In the genomic region with DNA sequence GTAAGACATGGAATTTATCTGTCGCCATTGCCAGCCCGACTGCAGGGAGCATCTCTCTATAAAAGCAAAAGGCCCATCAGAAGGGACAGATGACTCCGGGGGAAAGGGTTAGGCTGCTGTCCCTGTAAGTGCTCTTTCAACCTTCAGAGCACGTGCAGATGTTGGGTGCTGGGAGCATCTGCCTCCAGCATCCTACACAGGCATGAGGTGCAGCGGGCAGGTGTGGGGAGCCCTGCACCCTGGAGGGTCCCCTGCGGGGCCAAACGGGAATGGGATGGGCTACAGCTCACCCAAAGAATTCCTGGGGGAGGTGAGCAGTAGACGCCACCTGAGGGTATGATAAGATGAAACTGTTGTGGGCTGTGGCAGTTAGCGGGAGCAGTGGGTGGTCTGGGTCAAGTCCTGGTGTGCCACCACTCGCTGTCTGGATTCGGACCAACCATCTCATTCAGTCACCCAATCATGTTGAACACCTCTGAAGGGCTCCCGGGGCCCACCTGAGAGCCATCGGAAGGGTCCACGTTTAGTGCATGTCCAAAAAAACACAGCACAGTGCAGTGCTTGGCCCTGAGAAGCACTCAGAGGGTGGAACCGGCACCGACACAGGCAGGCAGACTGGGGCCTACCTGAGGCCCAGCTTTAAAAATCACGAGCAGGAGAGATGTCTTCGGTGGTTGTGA, we compare ENCODE assay signal across 10 cellular contexts. TPM values are rescaled to one million over a fixed set of nuclear protein-coding genes. Genes with fewer than 3 reads are reported as not detected.
DNase-seq lines count a peak whose midpoint lies in the region; ATAC-seq, FAIRE-seq and TF ChIP-seq lines count a peak whose summit lies in the region.
"Had no signal": no experiment of that assay in that cellular context is flagged by ENCODE, and none has a peak within 500 bp of the region (broad histone marks: within the 10 kb centered on the region; RNA-seq: fewer than 3 reads in every experiment).

No MANE protein-coding gene starts in this region.

- no peak for DNase-seq in AG09309 (ENCODE audit: low read depth)
- DNase-seq in PC-9, result no peak
- peak; percentile 42 for DNase-seq in kidney
- DNase-seq in effector memory CD4-positive, alpha-beta T cell, result no peak
- no peak for DNase-seq in NCI-H128 (lab: John Stamatoyannopoulos, UW; ENCODE audit: unreplicated experiment)
- DNase-seq: activated CD4-positive, alpha-beta T cell treated with anti-CD3 and anti-CD28 coated beads for 4 hours; heart left ventricle; OCI-M1 had no signal

- no peaks in the 10 kb centered on the region for H3K9me3 ChIP-seq in PC-9 (ENCODE audit: insufficient read depth, low read depth)
- H3K9me3 ChIP-seq in kidney (ENCODE audit: control insufficient read depth in 1 of 2, low read length in 2 of 2), result no peaks in the 10 kb centered on the region
- no peaks in the 10 kb centered on the region for H3K9me3 ChIP-seq in effector memory CD4-positive, alpha-beta T cell (ENCODE audit: control insufficient read depth, low read length)
- H3K9me3 ChIP-seq: heart left ventricle had no signal

- H4K20me1 ChIP-seq in PC-9 (ENCODE audit: insufficient read depth), result peaks cover 62% of the 10 kb centered on the region

- H3K4me3 ChIP-seq in AG09309 (ENCODE audit: control insufficient read depth, low read depth, low read length) (peak overlapping the region; percentile 7; the same call in 1 of the 2 replicates), PC-9 (no peak overlapping the region), kidney (ENCODE audit: low read length in 2 of 2) (no peak overlapping the region)
- no peak overlapping the region for H3K4me3 ChIP-seq in effector memory CD4-positive, alpha-beta T cell (ENCODE audit: insufficient read depth, low read depth, low read length, poor library complexity, severe bottlenecking)

- H3K9ac ChIP-seq in kidney (ENCODE audit: low read length in 2 of 2), result no peak overlapping the region
- H3K9ac ChIP-seq: parathyroid adenoma had no signal

- H3K79me2 ChIP-seq in PC-9 (ENCODE audit: low read depth), result peaks cover 56% of the 10 kb centered on the region

- H3K27me3 ChIP-seq in PC-9 (ENCODE audit: insufficient read depth, low read depth), result no peaks in the 10 kb centered on the region
- H3K27me3 ChIP-seq in effector memory CD4-positive, alpha-beta T cell (replicated peaks; ENCODE audit: control insufficient read depth, insufficient read depth, low read length, poor library complexity, severe bottlenecking), result no peaks in the 10 kb centered on the region
- H3K27me3 ChIP-seq: heart left ventricle had no signal

- no peaks in the 10 kb centered on the region for H3F3A ChIP-seq in PC-9 (ENCODE audit: insufficient read depth, low read depth)

- no peak for TF ChIP-seq CTCF in AG09309 (IDR thresholded peaks at IDR 0.05; ENCODE audit: control insufficient read depth, insufficient read depth, low read depth, low read length, missing control alignments)
- TF ChIP-seq CTCF in PC-9 (conservative IDR thresholded peaks at IDR 0.05), result no peak
- no peak for TF ChIP-seq CTCF in kidney (IDR thresholded peaks at IDR 0.05; ENCODE audit: borderline replicate concordance, extremely low read depth, insufficient read depth)

- intact Hi-C loops in PC-9 (cut with micrococcal nuclease; ENCODE audit: unreplicated experiment) (loop anchor here (10.0 kb wide), 1 partner anchor 94 kb away; the partner anchor contains the start of gene LLGL1), kidney (cut with DNase I) (no loop called here)

- peak overlapping the region; percentile 96; the same call in 1 of the 2 replicates for H3K4me2 ChIP-seq in PC-9

- H2AFZ ChIP-seq in PC-9, result no peak overlapping the region
- H2AFZ ChIP-seq: parathyroid adenoma had no signal

- FAIRE-seq in kidney (lab: Jason Lieb, UNC), result no peak

- CTCF ChIA-PET in PC-9 (lab: Charles Lee), result no interaction called here

- POLR2A ChIA-PET in PC-9 (lab: Charles Lee; ENCODE audit: unreplicated experiment), result no interaction called here

- no peaks in the 10 kb centered on the region for H3K9me2 ChIP-seq in PC-9 (ENCODE audit: insufficient read depth)

- no peak for ATAC-seq in HG02852 (IDR thresholded peaks at IDR 0.05; ENCODE audit: unreplicated experiment)
- ATAC-seq: heart left ventricle had no signal

- no TSS peak for BruUV-seq in PC-9 (replicated peaks; lab: Mats Ljungman, UMichigan)

- H3K36me3 ChIP-seq in PC-9 (ENCODE audit: low read depth), result peaks cover 12% of the 10 kb centered on the region
- H3K36me3 ChIP-seq in kidney (ENCODE audit: control insufficient read depth in 1 of 2, insufficient read depth in 2 of 2, low read length in 2 of 2), result peaks cover 11 to 35% of the 10 kb centered on the region in 2 donors
- peaks cover 31% of the 10 kb centered on the region for H3K36me3 ChIP-seq in effector memory CD4-positive, alpha-beta T cell (ENCODE audit: control insufficient read depth, insufficient read depth, low read length)

- no peak overlapping the region for H3K27ac ChIP-seq in PC-9
- no peak overlapping the region for H3K27ac ChIP-seq in kidney (ENCODE audit: low read depth in 2 of 2, low read length in 2 of 2)
- no peak overlapping the region for H3K27ac ChIP-seq in effector memory CD4-positive, alpha-beta T cell (ENCODE audit: insufficient read depth, low read length, poor library complexity, severe bottlenecking)
- H3K27ac ChIP-seq: heart left ventricle, parathyroid adenoma had no signal

- H3K4me1 ChIP-seq in PC-9 (replicated peaks; ENCODE audit: insufficient read depth) (peaks cover 31% of the 10 kb centered on the region), kidney (ENCODE audit: control insufficient read depth in 1 of 2, insufficient read depth in 1 of 2, low read depth in 1 of 2, low read length in 2 of 2) (peaks cover 31 to 40% of the 10 kb centered on the region in 2 donors)
- peaks cover 49% of the 10 kb centered on the region for H3K4me1 ChIP-seq in effector memory CD4-positive, alpha-beta T cell (ENCODE audit: control insufficient read depth, insufficient read depth, low read length, poor library complexity, severe bottlenecking)

RNA-seq across cellular contexts. Expression of gene SMCR8, which starts 3.8 kb away (rescaled TPM):
- total RNA-seq in PC-9 (2021) (19.5 and 23.8 TPM in 2 replicates), kidney (22.4 TPM)
- 3.1 TPM for polyA plus RNA-seq in kidney (ENCODE audit: insufficient read depth, low read depth, low replicate concordance)

RNA-seq across cellular contexts. Expression of gene TOP3A, which starts 4.1 kb away (rescaled TPM):
- total RNA-seq in PC-9 (2021) (51.2 and 52.2 TPM in 2 replicates), kidney (30.3 TPM)
- 7.9 TPM for polyA plus RNA-seq in kidney (ENCODE audit: insufficient read depth, low read depth, low replicate concordance)

RNA-seq across cellular contexts. Expression of gene SHMT1, which starts 44.4 kb away (rescaled TPM):
- total RNA-seq in PC-9 (2021), result 139 and 170 TPM in 2 replicates
- total RNA-seq in kidney, result 162 TPM
- polyA plus RNA-seq in kidney (ENCODE audit: insufficient read depth, low read depth, low replicate concordance), result 241 TPM

RNA-seq across cellular contexts. Expression of gene MIEF2, which starts 58.4 kb away (rescaled TPM):
- 29.6 and 33.0 TPM in 2 replicates for total RNA-seq in PC-9 (2021)
- total RNA-seq in kidney, result 25.3 TPM
- 19.3 TPM for polyA plus RNA-seq in kidney (ENCODE audit: insufficient read depth, low read depth, low replicate concordance)

RNA-seq across cellular contexts. Expression of gene EVPLL, which starts 58.7 kb away (rescaled TPM):
- total RNA-seq in PC-9 (2021) (3.7 and 5.7 TPM in 2 replicates), kidney (1.2 TPM)
- 0.82 TPM for polyA plus RNA-seq in kidney (ENCODE audit: insufficient read depth, low read depth, low replicate concordance)
- total RNA-seq: heart left ventricle had no signal
- polyA plus RNA-seq: heart left ventricle had no signal
